Comparison of ENCODE assay signal across 1 cellular context in the genomic region with DNA sequence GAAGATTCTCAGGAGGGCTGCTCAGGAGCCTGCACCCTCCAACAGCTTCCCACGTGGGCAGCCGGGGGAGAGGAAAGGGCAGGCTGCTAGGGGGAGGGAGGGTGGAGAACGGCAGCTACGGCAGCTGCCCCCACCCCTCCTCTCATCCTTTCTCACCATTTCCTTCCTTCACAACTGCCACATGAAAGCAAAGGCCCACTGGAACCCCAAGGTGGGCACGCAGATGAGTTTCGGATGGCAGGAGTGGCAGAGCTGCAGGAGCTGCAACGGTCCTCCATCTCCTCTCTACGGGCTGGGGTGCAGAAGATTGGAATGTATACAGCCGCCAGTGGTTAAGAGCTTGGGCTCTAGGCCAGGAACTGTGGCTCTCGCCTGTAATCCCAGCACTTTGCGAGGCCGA.
TF ChIP-seq lines count a peak whose summit lies in the region.

No MANE protein-coding gene starts in this region.

TF ChIP-seq in H1, 55 proteins besides CTCF, POLR2A, EP300 and RAD21:
- TF ChIP-seq, protein P1, sequence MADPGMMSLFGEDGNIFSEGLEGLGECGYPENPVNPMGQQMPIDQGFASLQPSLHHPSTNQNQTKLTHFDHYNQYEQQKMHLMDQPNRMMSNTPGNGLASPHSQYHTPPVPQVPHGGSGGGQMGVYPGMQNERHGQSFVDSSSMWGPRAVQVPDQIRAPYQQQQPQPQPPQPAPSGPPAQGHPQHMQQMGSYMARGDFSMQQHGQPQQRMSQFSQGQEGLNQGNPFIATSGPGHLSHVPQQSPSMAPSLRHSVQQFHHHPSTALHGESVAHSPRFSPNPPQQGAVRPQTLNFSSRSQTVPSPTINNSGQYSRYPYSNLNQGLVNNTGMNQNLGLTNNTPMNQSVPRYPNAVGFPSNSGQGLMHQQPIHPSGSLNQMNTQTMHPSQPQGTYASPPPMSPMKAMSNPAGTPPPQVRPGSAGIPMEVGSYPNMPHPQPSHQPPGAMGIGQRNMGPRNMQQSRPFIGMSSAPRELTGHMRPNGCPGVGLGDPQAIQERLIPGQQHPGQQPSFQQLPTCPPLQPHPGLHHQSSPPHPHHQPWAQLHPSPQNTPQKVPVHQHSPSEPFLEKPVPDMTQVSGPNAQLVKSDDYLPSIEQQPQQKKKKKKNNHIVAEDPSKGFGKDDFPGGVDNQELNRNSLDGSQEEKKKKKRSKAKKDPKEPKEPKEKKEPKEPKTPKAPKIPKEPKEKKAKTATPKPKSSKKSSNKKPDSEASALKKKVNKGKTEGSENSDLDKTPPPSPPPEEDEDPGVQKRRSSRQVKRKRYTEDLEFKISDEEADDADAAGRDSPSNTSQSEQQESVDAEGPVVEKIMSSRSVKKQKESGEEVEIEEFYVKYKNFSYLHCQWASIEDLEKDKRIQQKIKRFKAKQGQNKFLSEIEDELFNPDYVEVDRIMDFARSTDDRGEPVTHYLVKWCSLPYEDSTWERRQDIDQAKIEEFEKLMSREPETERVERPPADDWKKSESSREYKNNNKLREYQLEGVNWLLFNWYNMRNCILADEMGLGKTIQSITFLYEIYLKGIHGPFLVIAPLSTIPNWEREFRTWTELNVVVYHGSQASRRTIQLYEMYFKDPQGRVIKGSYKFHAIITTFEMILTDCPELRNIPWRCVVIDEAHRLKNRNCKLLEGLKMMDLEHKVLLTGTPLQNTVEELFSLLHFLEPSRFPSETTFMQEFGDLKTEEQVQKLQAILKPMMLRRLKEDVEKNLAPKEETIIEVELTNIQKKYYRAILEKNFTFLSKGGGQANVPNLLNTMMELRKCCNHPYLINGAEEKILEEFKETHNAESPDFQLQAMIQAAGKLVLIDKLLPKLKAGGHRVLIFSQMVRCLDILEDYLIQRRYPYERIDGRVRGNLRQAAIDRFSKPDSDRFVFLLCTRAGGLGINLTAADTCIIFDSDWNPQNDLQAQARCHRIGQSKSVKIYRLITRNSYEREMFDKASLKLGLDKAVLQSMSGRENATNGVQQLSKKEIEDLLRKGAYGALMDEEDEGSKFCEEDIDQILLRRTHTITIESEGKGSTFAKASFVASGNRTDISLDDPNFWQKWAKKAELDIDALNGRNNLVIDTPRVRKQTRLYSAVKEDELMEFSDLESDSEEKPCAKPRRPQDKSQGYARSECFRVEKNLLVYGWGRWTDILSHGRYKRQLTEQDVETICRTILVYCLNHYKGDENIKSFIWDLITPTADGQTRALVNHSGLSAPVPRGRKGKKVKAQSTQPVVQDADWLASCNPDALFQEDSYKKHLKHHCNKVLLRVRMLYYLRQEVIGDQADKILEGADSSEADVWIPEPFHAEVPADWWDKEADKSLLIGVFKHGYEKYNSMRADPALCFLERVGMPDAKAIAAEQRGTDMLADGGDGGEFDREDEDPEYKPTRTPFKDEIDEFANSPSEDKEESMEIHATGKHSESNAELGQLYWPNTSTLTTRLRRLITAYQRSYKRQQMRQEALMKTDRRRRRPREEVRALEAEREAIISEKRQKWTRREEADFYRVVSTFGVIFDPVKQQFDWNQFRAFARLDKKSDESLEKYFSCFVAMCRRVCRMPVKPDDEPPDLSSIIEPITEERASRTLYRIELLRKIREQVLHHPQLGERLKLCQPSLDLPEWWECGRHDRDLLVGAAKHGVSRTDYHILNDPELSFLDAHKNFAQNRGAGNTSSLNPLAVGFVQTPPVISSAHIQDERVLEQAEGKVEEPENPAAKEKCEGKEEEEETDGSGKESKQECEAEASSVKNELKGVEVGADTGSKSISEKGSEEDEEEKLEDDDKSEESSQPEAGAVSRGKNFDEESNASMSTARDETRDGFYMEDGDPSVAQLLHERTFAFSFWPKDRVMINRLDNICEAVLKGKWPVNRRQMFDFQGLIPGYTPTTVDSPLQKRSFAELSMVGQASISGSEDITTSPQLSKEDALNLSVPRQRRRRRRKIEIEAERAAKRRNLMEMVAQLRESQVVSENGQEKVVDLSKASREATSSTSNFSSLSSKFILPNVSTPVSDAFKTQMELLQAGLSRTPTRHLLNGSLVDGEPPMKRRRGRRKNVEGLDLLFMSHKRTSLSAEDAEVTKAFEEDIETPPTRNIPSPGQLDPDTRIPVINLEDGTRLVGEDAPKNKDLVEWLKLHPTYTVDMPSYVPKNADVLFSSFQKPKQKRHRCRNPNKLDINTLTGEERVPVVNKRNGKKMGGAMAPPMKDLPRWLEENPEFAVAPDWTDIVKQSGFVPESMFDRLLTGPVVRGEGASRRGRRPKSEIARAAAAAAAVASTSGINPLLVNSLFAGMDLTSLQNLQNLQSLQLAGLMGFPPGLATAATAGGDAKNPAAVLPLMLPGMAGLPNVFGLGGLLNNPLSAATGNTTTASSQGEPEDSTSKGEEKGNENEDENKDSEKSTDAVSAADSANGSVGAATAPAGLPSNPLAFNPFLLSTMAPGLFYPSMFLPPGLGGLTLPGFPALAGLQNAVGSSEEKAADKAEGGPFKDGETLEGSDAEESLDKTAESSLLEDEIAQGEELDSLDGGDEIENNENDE (IDR thresholded peaks at IDR 0.05; ENCODE audit: insufficient replicate concordance, low read length): no peak
- TF ChIP-seq MAX (IDR thresholded peaks at IDR 0.05) (no peak), ASH2L (IDR thresholded peaks at IDR 0.05; ENCODE audit: low read length) (no peak), BACH1 (IDR thresholded peaks at IDR 0.05; ENCODE audit: low read length) (no peak), KDM5A (IDR thresholded peaks at IDR 0.05; ENCODE audit: low read length) (no peak), SP1 (IDR thresholded peaks at IDR 0.05; ENCODE audit: low read depth, low read length) (no peak), CTBP2 (IDR thresholded peaks at IDR 0.05; ENCODE audit: borderline replicate concordance, insufficient read depth, insufficient read length, low read length) (no peak), CBX8 (IDR thresholded peaks at IDR 0.05; ENCODE audit: borderline replicate concordance, low read depth, low read length) (no peak), CEBPB (IDR thresholded peaks at IDR 0.05; ENCODE audit: low read depth, low read length) (no peak), MAFK (IDR thresholded peaks at IDR 0.05; ENCODE audit: low read depth, low read length) (no peak), EZH2 (IDR thresholded peaks at IDR 0.05; ENCODE audit: low read depth, low read length, severe bottlenecking) (no peak), TBP (IDR thresholded peaks at IDR 0.05; ENCODE audit: low read depth, low read length) (no peak), NANOG (IDR thresholded peaks at IDR 0.05; ENCODE audit: insufficient read depth, low read depth, low read length, poor library complexity, severe bottlenecking) (no peak), EGR1 (IDR thresholded peaks at IDR 0.05; ENCODE audit: borderline replicate concordance, low read depth, low read length) (no peak), RBBP5 (IDR thresholded peaks at IDR 0.05; ENCODE audit: borderline replicate concordance, low read depth, low read length) (no peak), BCL11A (IDR thresholded peaks at IDR 0.05; ENCODE audit: low read depth in 2 of 2, low read length in 2 of 2) (no peak)
- TF ChIP-seq, protein P2, sequence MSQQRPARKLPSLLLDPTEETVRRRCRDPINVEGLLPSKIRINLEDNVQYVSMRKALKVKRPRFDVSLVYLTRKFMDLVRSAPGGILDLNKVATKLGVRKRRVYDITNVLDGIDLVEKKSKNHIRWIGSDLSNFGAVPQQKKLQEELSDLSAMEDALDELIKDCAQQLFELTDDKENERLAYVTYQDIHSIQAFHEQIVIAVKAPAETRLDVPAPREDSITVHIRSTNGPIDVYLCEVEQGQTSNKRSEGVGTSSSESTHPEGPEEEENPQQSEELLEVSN (IDR thresholded peaks at IDR 0.05): no peak
- TF ChIP-seq, protein P3, sequence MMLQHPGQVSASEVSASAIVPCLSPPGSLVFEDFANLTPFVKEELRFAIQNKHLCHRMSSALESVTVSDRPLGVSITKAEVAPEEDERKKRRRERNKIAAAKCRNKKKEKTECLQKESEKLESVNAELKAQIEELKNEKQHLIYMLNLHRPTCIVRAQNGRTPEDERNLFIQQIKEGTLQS (IDR thresholded peaks at IDR 0.05; ENCODE audit: insufficient read depth, low read depth, low read length): no peak
